Comparison of ENCODE assay signal across 19 cellular contexts in the genomic region with DNA sequence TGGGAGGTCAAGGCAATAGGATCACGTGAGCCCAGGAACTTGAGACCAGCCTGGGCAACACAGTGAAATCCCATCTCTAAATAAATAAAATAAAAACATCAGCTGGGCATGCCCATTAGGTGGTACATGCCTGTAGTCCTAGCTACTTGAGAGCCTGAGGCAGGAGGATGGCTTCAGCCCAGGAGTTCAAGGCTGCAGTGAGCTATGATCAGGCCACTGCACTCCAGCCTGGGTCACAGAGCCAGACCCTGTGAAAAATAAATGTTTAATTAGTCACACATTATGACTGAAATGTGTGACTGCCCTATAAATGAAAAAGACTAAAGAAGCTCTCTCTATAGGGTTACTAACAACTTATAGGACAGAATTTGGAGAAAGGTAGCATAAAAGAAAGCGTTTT. TPM values are rescaled to one million over a fixed set of nuclear protein-coding genes. Genes with fewer than 3 reads are reported as not detected.
DNase-seq lines count a peak whose midpoint lies in the region; ATAC-seq and TF ChIP-seq lines count a peak whose summit lies in the region.
"Had no signal": no experiment of that assay in that cellular context is flagged by ENCODE, and none has a peak within 500 bp of the region (broad histone marks: within the 10 kb centered on the region; RNA-seq: fewer than 3 reads in every experiment).

No MANE protein-coding gene starts in this region.

- H3K36me3 ChIP-seq in Panc1 (ENCODE audit: control insufficient read depth, insufficient read depth, low read length): no peaks in the 10 kb centered on the region
- H3K36me3 ChIP-seq in left lung: no peaks in the 10 kb centered on the region
- H3K36me3 ChIP-seq: BE2C, Peyer's patch had no signal

- BruUV-seq in Panc1 (replicated peaks; lab: Mats Ljungman, UMichigan): no TSS peak

- peaks cover 17% of the 10 kb centered on the region for H3K36me3 Mint-ChIP-seq in activated naive CD4-positive, alpha-beta T cell treated with anti-CD3 and anti-CD28 coated beads for 36 hours (ENCODE audit: low read depth)
- peaks cover 8 to 21% of the 10 kb centered on the region in 2 donors for H3K36me3 Mint-ChIP-seq in activated naive CD4-positive, alpha-beta T cell treated with anti-CD3 and anti-CD28 coated beads, Interleukin-2, amount 50 U/mL, for 72 hours
- peaks cover 21% of the 10 kb centered on the region for H3K36me3 Mint-ChIP-seq in activated naive CD8-positive, alpha-beta T cell treated with anti-CD3 and anti-CD28 coated beads, Interleukin-2, amount 50 U/mL, for 24 hours (ENCODE audit: low read depth)

- H3K9me3 ChIP-seq in Panc1 (ENCODE audit: control insufficient read depth, insufficient read depth, low read depth, low read length) (no peaks in the 10 kb centered on the region), left lung (peaks cover 0 to 3% of the 10 kb centered on the region in 2 donors)
- H3K9me3 ChIP-seq: BE2C, Peyer's patch had no signal

- peaks cover 75% of the 10 kb centered on the region for H3K4me1 Mint-ChIP-seq in activated naive CD4-positive, alpha-beta T cell treated with anti-CD3 and anti-CD28 coated beads for 36 hours (ENCODE audit: low read depth)
- peaks cover 77% of the 10 kb centered on the region for H3K4me1 Mint-ChIP-seq in activated naive CD8-positive, alpha-beta T cell treated with anti-CD3 and anti-CD28 coated beads, Interleukin-2, amount 50 U/mL, for 24 hours

- H3K27ac ChIP-seq in Panc1 (ENCODE audit: low read length) (peak overlapping the region; percentile 86), left lung (no peak overlapping the region)
- H3K27ac ChIP-seq: Peyer's patch had no signal

- H3K4me3 Mint-ChIP-seq in activated naive CD4-positive, alpha-beta T cell treated with anti-CD3 and anti-CD28 coated beads for 36 hours: no peak overlapping the region
- H3K4me3 Mint-ChIP-seq in activated naive CD8-positive, alpha-beta T cell treated with anti-CD3 and anti-CD28 coated beads, Interleukin-2, amount 50 U/mL, for 24 hours: no peak overlapping the region
- H3K4me3 Mint-ChIP-seq: HFFc6 had no signal

- POLR2A ChIA-PET in Panc1 (lab: Charles Lee): no interaction called here

- H3K4me1 ChIP-seq in Panc1 (ENCODE audit: control insufficient read depth, insufficient read depth, low read length) (peaks cover 95% of the 10 kb centered on the region), left lung (peaks cover 10 to 51% of the 10 kb centered on the region in 2 donors)
- H3K4me1 ChIP-seq: BE2C had no signal

- no peaks in the 10 kb centered on the region for H3K27me3 Mint-ChIP-seq in activated naive CD4-positive, alpha-beta T cell treated with anti-CD3 and anti-CD28 coated beads for 36 hours (ENCODE audit: low read depth)
- H3K27me3 Mint-ChIP-seq in activated naive CD8-positive, alpha-beta T cell treated with anti-CD3 and anti-CD28 coated beads, Interleukin-2, amount 50 U/mL, for 24 hours: no peaks in the 10 kb centered on the region

- intact Hi-C loops in activated naive CD4-positive, alpha-beta T cell treated with anti-CD3 and anti-CD28 coated beads for 36 hours (cut with micrococcal nuclease): loop anchor here (5.0 to 10.0 kb wide), 2 partner anchors 313 to 491 kb away; partner anchors contain the start of genes LNX2 and POLR1D
- intact Hi-C loops in Panc1 (cut with micrococcal nuclease; ENCODE audit: unreplicated experiment) (loop anchor here (5.0 kb wide), 1 partner anchor 33 kb away; no protein-coding TSS in a partner anchor), left lung (cut with DNase I) (no loop called here)

- H3K9me3 Mint-ChIP-seq in activated naive CD4-positive, alpha-beta T cell treated with anti-CD3 and anti-CD28 coated beads for 36 hours: peaks cover 12% of the 10 kb centered on the region
- H3K9me3 Mint-ChIP-seq in activated naive CD4-positive, alpha-beta T cell treated with anti-CD3 and anti-CD28 coated beads, Interleukin-2, amount 50 U/mL, for 72 hours: peaks cover 0 to 6% of the 10 kb centered on the region in 2 donors
- H3K9me3 Mint-ChIP-seq in activated naive CD8-positive, alpha-beta T cell treated with anti-CD3 and anti-CD28 coated beads, Interleukin-2, amount 50 U/mL, for 24 hours: peaks cover 8% of the 10 kb centered on the region

- H3K27ac Mint-ChIP-seq in activated naive CD4-positive, alpha-beta T cell treated with anti-CD3 and anti-CD28 coated beads for 36 hours: peak overlapping the region; percentile 41
- H3K27ac Mint-ChIP-seq in activated naive CD4-positive, alpha-beta T cell treated with anti-CD3 and anti-CD28 coated beads, Interleukin-2, amount 50 U/mL, for 72 hours: peak overlapping the region in 1 of 2 donors; percentile 70
- peak overlapping the region; percentile 39 for H3K27ac Mint-ChIP-seq in activated naive CD8-positive, alpha-beta T cell treated with anti-CD3 and anti-CD28 coated beads, Interleukin-2, amount 50 U/mL, for 24 hours
- H3K27ac Mint-ChIP-seq: HFFc6 had no signal

- CTCF ChIA-PET in activated naive CD4-positive, alpha-beta T cell treated with anti-CD3 and anti-CD28 coated beads for 36 hours (lab: Charles Lee): interaction anchor here (0.6 to 1.6 kb wide), 3 partner anchors 11 to 1282 kb away, joined by 3 to 6 read pairs (median 3); no protein-coding TSS in a partner anchor
- CTCF ChIA-PET in Panc1 (lab: Charles Lee): no interaction called here

- ATAC-seq in activated naive CD4-positive, alpha-beta T cell treated with anti-CD3 and anti-CD28 coated beads, Interleukin-2, amount 50 U/mL, for 72 hours: no peak
- ATAC-seq in Panc1 (no peak), left lung (no peak)
- no peak for ATAC-seq in activated naive CD8-positive, alpha-beta T cell treated with anti-CD3 and anti-CD28 coated beads, Interleukin-2, amount 50 U/mL, for 24 hours
- ATAC-seq: K562 had no signal

- no peak overlapping the region for H3K4me3 ChIP-seq in Panc1 (ENCODE audit: low read depth in 2 of 2, low read length in 2 of 2)
- no peak overlapping the region for H3K4me3 ChIP-seq in left lung
- H3K4me3 ChIP-seq: K562, Peyer's patch had no signal

- TF ChIP-seq CTCF in Panc1 (IDR thresholded peaks at IDR 0.05) (no peak), left lung (IDR thresholded peaks at IDR 0.05) (no peak)

- DNase-seq in activated naive CD4-positive, alpha-beta T cell treated with anti-CD3 and anti-CD28 coated beads for 36 hours: no peak
- DNase-seq in activated naive CD4-positive, alpha-beta T cell treated with anti-CD3 and anti-CD28 coated beads, Interleukin-2, amount 50 U/mL, for 72 hours (ENCODE audit: low spot score in 2 of 2): no peak
- DNase-seq in Panc1 (ENCODE audit: low read depth, low spot score) (no peak), renal cortical epithelial cell (ENCODE audit: low read depth) (peak; percentile 18), left lung (no peak), NOMO-1 (lab: John Stamatoyannopoulos, UW; ENCODE audit: unreplicated experiment in 2 of 2) (no peak)
- DNase-seq in activated naive CD8-positive, alpha-beta T cell treated with anti-CD3 and anti-CD28 coated beads, Interleukin-2, amount 50 U/mL, for 24 hours: no peak
- DNase-seq: BE2C, DMS53, H7, HFFc6, MM.1S, NCI-H1048, NCI-H1417 treated with DMSO at 0.1 percent for 48 hours, NCI-H187, NCI-H2107, NCI-H748 treated with DMSO at 0.1 percent for 48 hours, Peyer's patch had no signal

- in situ Hi-C loops in Panc1 (cut with HindIII; ENCODE audit: low pct_unique_long_range_greater_than_20kb, low sequenced_read_pairs): no loop called here

- H3K27me3 ChIP-seq in Panc1 (ENCODE audit: control insufficient read depth, insufficient read depth, low read length) (no peaks in the 10 kb centered on the region), left lung (no peaks in the 10 kb centered on the region)
- H3K27me3 ChIP-seq: BE2C, Peyer's patch had no signal

RNA-seq across cellular contexts. Expression of gene USP12, which starts 37.7 kb away (rescaled TPM):
- 10 to 100 TPM; 27.1 to 28.4 TPM for total RNA-seq in activated naive CD4-positive, alpha-beta T cell treated with anti-CD3 and anti-CD28 coated beads for 36 hours
- total RNA-seq in activated naive CD4-positive, alpha-beta T cell treated with anti-CD3 and anti-CD28 coated beads, Interleukin-2, amount 50 U/mL, for 72 hours: 10 to 100 TPM; 34.8 to 35.6 TPM
- 82.0 TPM for total RNA-seq in Panc1 (2021; ENCODE audit: unreplicated experiment)
- 36.1 TPM for polyA plus RNA-seq in Panc1 (2012; ENCODE audit: insufficient read length)
- total RNA-seq in renal cortical epithelial cell: 41.7 and 56.8 TPM in 2 replicates
- total RNA-seq in left lung: 10 to 100 TPM; 22.8 to 29.3 TPM

Comparison
In these comparisons a context has a peak if more than half of its experiments do, and no peak if none do; other contexts are left out.
1. intact Hi-C loops: an anchor here in activated naive CD4-positive, alpha-beta T cell treated with anti-CD3 and anti-CD28 coated beads for 36 hours (5.0 to 10.0 kb wide) and Panc1 (5.0 kb wide); none called in left lung.